In the genomic region with DNA sequence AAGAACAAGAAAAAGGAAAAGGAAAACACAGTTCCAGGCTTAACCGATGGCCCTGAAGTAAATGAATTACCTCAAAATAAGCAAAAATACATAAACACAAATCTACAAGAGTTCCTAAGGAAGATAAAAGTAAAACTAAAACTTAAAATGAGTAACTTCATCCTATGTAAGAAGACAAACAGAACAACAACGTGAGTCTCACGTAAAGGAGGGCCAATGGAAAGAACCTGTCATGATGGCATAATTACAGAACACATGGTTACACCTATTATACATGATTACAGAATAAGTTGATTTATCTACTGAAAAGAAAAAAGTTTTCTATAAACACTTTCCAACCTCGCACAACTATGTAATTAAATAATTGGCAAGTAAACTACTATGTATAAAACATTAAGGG, we compare ENCODE assay signal across 1 cellular context.
TF ChIP-seq lines count a peak whose summit lies in the region.

No MANE protein-coding gene starts in this region.

TF ChIP-seq in GM23338, 12 proteins besides CTCF, POLR2A, EP300 and RAD21:
- TF ChIP-seq, protein P1, sequence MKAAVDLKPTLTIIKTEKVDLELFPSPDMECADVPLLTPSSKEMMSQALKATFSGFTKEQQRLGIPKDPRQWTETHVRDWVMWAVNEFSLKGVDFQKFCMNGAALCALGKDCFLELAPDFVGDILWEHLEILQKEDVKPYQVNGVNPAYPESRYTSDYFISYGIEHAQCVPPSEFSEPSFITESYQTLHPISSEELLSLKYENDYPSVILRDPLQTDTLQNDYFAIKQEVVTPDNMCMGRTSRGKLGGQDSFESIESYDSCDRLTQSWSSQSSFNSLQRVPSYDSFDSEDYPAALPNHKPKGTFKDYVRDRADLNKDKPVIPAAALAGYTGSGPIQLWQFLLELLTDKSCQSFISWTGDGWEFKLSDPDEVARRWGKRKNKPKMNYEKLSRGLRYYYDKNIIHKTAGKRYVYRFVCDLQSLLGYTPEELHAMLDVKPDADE (IDR thresholded peaks at IDR 0.05) = no peak
- TF ChIP-seq EZH2phosphoT487 (IDR thresholded peaks at IDR 0.05; ENCODE audit: unreplicated experiment) (no peak), EZH2 (IDR thresholded peaks at IDR 0.05; ENCODE audit: low read depth, unreplicated experiment) (no peak), JUNB (IDR thresholded peaks at IDR 0.05; ENCODE audit: unreplicated experiment) (no peak), POLR2AphosphoS5 (IDR thresholded peaks at IDR 0.05; ENCODE audit: low read depth) (no peak), ZNF331 (CRISPR knock-in tag; IDR thresholded peaks at IDR 0.05; ENCODE audit: low read depth) (no peak), ZNF114 (CRISPR knock-in tag; IDR thresholded peaks at IDR 0.05) (no peak), NANOG (IDR thresholded peaks at IDR 0.05; ENCODE audit: borderline replicate concordance) (no peak), STAT1 (IDR thresholded peaks at IDR 0.05; ENCODE audit: unreplicated experiment) (no peak), CREB1 (CRISPR knock-in tag; IDR thresholded peaks at IDR 0.05; ENCODE audit: low read depth) (no peak)
- TF ChIP-seq, protein P2, sequence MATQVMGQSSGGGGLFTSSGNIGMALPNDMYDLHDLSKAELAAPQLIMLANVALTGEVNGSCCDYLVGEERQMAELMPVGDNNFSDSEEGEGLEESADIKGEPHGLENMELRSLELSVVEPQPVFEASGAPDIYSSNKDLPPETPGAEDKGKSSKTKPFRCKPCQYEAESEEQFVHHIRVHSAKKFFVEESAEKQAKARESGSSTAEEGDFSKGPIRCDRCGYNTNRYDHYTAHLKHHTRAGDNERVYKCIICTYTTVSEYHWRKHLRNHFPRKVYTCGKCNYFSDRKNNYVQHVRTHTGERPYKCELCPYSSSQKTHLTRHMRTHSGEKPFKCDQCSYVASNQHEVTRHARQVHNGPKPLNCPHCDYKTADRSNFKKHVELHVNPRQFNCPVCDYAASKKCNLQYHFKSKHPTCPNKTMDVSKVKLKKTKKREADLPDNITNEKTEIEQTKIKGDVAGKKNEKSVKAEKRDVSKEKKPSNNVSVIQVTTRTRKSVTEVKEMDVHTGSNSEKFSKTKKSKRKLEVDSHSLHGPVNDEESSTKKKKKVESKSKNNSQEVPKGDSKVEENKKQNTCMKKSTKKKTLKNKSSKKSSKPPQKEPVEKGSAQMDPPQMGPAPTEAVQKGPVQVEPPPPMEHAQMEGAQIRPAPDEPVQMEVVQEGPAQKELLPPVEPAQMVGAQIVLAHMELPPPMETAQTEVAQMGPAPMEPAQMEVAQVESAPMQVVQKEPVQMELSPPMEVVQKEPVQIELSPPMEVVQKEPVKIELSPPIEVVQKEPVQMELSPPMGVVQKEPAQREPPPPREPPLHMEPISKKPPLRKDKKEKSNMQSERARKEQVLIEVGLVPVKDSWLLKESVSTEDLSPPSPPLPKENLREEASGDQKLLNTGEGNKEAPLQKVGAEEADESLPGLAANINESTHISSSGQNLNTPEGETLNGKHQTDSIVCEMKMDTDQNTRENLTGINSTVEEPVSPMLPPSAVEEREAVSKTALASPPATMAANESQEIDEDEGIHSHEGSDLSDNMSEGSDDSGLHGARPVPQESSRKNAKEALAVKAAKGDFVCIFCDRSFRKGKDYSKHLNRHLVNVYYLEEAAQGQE (IDR thresholded peaks at IDR 0.05; ENCODE audit: unreplicated experiment) = no peak
- TF ChIP-seq, protein P3, sequence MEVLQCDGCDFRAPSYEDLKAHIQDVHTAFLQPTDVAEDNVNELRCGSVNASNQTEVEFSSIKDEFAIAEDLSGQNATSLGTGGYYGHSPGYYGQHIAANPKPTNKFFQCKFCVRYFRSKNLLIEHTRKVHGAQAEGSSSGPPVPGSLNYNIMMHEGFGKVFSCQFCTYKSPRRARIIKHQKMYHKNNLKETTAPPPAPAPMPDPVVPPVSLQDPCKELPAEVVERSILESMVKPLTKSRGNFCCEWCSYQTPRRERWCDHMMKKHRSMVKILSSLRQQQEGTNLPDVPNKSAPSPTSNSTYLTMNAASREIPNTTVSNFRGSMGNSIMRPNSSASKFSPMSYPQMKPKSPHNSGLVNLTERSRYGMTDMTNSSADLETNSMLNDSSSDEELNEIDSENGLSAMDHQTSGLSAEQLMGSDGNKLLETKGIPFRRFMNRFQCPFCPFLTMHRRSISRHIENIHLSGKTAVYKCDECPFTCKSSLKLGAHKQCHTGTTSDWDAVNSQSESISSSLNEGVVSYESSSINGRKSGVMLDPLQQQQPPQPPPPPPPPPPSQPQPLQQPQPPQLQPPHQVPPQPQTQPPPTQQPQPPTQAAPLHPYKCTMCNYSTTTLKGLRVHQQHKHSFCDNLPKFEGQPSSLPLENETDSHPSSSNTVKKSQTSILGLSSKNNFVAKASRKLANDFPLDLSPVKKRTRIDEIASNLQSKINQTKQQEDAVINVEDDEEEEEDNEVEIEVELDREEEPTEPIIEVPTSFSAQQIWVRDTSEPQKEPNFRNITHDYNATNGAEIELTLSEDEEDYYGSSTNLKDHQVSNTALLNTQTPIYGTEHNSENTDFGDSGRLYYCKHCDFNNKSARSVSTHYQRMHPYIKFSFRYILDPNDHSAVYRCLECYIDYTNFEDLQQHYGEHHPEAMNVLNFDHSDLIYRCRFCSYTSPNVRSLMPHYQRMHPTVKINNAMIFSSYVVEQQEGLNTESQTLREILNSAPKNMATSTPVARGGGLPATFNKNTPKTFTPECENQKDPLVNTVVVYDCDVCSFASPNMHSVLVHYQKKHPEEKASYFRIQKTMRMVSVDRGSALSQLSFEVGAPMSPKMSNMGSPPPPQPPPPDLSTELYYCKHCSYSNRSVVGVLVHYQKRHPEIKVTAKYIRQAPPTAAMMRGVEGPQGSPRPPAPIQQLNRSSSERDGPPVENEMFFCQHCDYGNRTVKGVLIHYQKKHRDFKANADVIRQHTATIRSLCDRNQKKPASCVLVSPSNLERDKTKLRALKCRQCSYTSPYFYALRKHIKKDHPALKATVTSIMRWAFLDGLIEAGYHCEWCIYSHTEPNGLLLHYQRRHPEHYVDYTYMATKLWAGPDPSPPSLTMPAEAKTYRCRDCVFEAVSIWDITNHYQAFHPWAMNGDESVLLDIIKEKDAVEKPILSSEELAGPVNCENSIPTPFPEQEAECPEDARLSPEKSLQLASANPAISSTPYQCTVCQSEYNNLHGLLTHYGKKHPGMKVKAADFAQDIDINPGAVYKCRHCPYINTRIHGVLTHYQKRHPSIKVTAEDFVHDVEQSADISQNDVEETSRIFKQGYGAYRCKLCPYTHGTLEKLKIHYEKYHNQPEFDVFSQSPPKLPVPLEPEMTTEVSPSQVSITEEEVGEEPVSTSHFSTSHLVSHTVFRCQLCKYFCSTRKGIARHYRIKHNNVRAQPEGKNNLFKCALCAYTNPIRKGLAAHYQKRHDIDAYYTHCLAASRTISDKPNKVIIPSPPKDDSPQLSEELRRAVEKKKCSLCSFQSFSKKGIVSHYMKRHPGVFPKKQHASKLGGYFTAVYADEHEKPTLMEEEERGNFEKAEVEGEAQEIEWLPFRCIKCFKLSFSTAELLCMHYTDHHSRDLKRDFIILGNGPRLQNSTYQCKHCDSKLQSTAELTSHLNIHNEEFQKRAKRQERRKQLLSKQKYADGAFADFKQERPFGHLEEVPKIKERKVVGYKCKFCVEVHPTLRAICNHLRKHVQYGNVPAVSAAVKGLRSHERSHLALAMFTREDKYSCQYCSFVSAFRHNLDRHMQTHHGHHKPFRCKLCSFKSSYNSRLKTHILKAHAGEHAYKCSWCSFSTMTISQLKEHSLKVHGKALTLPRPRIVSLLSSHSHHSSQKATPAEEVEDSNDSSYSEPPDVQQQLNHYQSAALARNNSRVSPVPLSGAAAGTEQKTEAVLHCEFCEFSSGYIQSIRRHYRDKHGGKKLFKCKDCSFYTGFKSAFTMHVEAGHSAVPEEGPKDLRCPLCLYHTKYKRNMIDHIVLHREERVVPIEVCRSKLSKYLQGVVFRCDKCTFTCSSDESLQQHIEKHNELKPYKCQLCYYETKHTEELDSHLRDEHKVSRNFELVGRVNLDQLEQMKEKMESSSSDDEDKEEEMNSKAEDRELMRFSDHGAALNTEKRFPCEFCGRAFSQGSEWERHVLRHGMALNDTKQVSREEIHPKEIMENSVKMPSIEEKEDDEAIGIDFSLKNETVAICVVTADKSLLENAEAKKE (CRISPR knock-in tag; IDR thresholded peaks at IDR 0.05) = no peak
